In genomic region chr17:64920026-64920418, GRCh38 we compare ENCODE assay signal across 8 cellular contexts. TPM values are rescaled to one million over a fixed set of nuclear protein-coding genes. Genes with fewer than 3 reads are reported as not detected.
A peak's percentile ranks its signal among the peaks of the same experiment; 100 is the strongest.
DNase-seq lines count a peak whose midpoint lies in the region; ATAC-seq and TF ChIP-seq lines count a peak whose summit lies in the region.

No MANE protein-coding gene starts in this region.

- H3K36me3 Mint-ChIP-seq in IgD-negative memory B cell: no peaks in the 10 kb centered on the region

- TF ChIP-seq CTCF in AG04449 (IDR thresholded peaks at IDR 0.05; ENCODE audit: insufficient read depth, low read length, missing control alignments) (no peak), breast epithelium (IDR thresholded peaks at IDR 0.05) (no peak)

- H3K4me1 Mint-ChIP-seq in IgD-negative memory B cell: peaks cover 11 to 22% (median 14%) of the 10 kb centered on the region in 3 donors

- DNase-seq in AG04449 (ENCODE audit: low read depth, low spot score) (no peak), breast epithelium (ENCODE audit: low spot score in 2 of 2) (peak in 1 of 2 donors; percentile 35), medulla oblongata (ENCODE audit: extremely low spot score) (peak; percentile 50), glomerular visceral epithelial cell (ENCODE audit: extremely low spot score) (no peak), A172 (ENCODE audit: low spot score) (no peak)

- peak overlapping the region; percentile 96 to 97 for H3K27ac ChIP-seq in breast epithelium
- H3K27ac ChIP-seq in thymus (ENCODE audit: low read depth): no peak overlapping the region

- no peak for TF ChIP-seq POLR2A in breast epithelium (IDR thresholded peaks at IDR 0.05)

- intact Hi-C loops in breast epithelium (cut with DNase I; ENCODE audit: low total_unique reads): no loop called here

- CTCF ChIA-PET in AG04449 (lab: Yijun Ruan, JAX): interaction anchor here (0.6 to 2.4 kb wide), 16 partner anchors 7 to 500 kb away, joined by 3 to 14 read pairs (median 4); no protein-coding TSS in a partner anchor

- H3K4me3 ChIP-seq in AG04449 (ENCODE audit: low read depth, low read length): peak overlapping the region; percentile 64
- H3K4me3 ChIP-seq in breast epithelium: peak overlapping the region; percentile 59 to 90 (median 80)
- H3K4me3 ChIP-seq in thymus (ENCODE audit: low read length): peak overlapping the region; percentile 64

- WGBS in thymus: 93% methylated on average over 9 of the region's 9 CpGs

- no peaks in the 10 kb centered on the region for H3K9me3 Mint-ChIP-seq in IgD-negative memory B cell

- H3K27ac Mint-ChIP-seq in IgD-negative memory B cell: peak overlapping the region; percentile 93 to 98 (median 95)

- POLR2A ChIA-PET in AG04449 (lab: Yijun Ruan, JAX): interaction anchor here (1.2 kb wide), 1 partner anchor 137 kb away, joined by 3 read pairs; no protein-coding TSS in a partner anchor

- H3K4me3 Mint-ChIP-seq in IgD-negative memory B cell: peak overlapping the region; percentile 89 to 97 (median 94)

- no peaks in the 10 kb centered on the region for H3K27me3 ChIP-seq in breast epithelium
- H3K27me3 ChIP-seq in thymus (ENCODE audit: control insufficient read depth, insufficient read depth): no peaks in the 10 kb centered on the region

- no peak for ATAC-seq in GM18520 (IDR thresholded peaks at IDR 0.05; ENCODE audit: unreplicated experiment)

- H3K9me3 ChIP-seq in breast epithelium (no peaks in the 10 kb centered on the region), thymus (ENCODE audit: control insufficient read depth) (no peaks in the 10 kb centered on the region)

- no peaks in the 10 kb centered on the region for H3K36me3 ChIP-seq in breast epithelium
- no peaks in the 10 kb centered on the region for H3K36me3 ChIP-seq in thymus (ENCODE audit: control insufficient read depth, insufficient read depth)

- H3K4me1 ChIP-seq in breast epithelium (no peaks in the 10 kb centered on the region), thymus (ENCODE audit: control insufficient read depth, insufficient read depth, low read length) (no peaks in the 10 kb centered on the region)

- no peaks in the 10 kb centered on the region for H3K27me3 Mint-ChIP-seq in IgD-negative memory B cell

RNA-seq across cellular contexts. Expression of gene LRRC37A3, which starts 0.7 kb away (rescaled TPM):
- polyA plus RNA-seq in IgD-negative memory B cell: 4.2 TPM
- total RNA-seq in breast epithelium: 10 to 100 TPM in 2 of 3 donors, 1 to 10 TPM in 1; 8.2 to 17.3 (median 14.7) TPM
- polyA plus RNA-seq in thymus: 7.9 TPM
- 3.6 and 6.4 TPM in 2 replicates for total RNA-seq in A172 (2014; rRNA removed; shearing (Covaris generic))
